Comparison of ENCODE assay signal across 12 cellular contexts in the genomic region with DNA sequence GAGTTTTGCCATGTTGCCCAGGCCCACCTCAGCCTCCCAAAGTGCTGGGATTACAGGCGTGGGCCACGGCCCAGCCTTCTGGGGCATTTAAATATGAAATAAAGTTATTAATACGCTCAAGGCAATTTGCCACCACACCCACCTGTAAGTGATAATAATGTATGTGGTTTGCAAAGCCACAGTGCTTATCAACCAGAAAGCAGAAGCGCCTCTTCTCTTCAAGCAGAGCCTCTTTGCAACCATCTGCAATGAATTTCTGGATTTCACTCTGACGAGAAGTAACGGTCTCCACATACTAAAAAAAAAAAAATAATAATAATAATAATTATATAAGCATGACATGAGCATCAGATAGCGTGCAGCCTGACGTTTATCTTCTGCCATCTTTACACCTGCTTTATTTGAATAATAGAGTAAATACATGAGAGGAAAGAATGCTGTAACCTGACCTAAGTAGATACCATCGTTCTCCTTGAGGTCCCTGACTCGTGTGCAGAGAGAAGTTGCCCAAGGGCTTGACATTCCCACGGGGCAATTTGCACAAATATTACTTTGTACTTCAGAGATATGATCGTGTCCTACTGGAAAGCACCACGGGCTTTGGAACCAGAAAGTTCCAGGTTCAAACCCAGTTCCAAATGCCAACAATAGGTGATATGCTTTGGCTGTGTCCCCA. TPM values are rescaled to one million over a fixed set of nuclear protein-coding genes. Genes with fewer than 3 reads are reported as not detected.
DNase-seq lines count a peak whose midpoint lies in the region; ATAC-seq and TF ChIP-seq lines count a peak whose summit lies in the region.
"Had no signal": no experiment of that assay in that cellular context is flagged by ENCODE, and none has a peak within 500 bp of the region (broad histone marks: within the 10 kb centered on the region; RNA-seq: fewer than 3 reads in every experiment).

No MANE protein-coding gene starts in this region.

- DNase-seq in activated B cell treated with CpG ODN at 0.5 μM for 24 hours (no peak), dedifferentiated amniotic fluid mesenchymal stem cell (ENCODE audit: extremely low spot score) (no peak), C1 segment of cervical spinal cord (lab: John Stamatoyannopoulos, UW) (no peak), hypothalamus (lab: John Stamatoyannopoulos, UW) (no peak)
- DNase-seq in stimulated activated CD4-positive, alpha-beta T cell treated with anti-CD3 and anti-CD28 coated beads, Interleukin-15, amount 100 ng/mL, for 24 hours: no peak
- DNase-seq: activated effector memory CD4-positive, alpha-beta T cell treated with anti-CD3 and anti-CD28 coated beads, Interleukin-2, amount 50 U/mL, for 16 hours; CD8-positive, alpha-beta memory T cell; foreskin keratinocyte; NCI-H187 treated with DMSO at 0.1 percent for 48 hours had no signal

- peaks cover 41% of the 10 kb centered on the region for H3K4me1 Mint-ChIP-seq in activated B cell treated with CpG ODN at 0.5 μM for 24 hours
- H3K4me1 Mint-ChIP-seq: CD8-positive, alpha-beta memory T cell had no signal

- CTCF ChIA-PET in activated B cell treated with CpG ODN at 0.5 μM for 24 hours (lab: Charles Lee): interaction anchor here (1.3 kb wide), 1 partner anchor 86 kb away, joined by 4 read pairs; a partner anchor contains a TSS

- peak; percentile 46 for ATAC-seq in GM18499 (IDR thresholded peaks at IDR 0.05; ENCODE audit: insufficient read depth, unreplicated experiment)
- peak; percentile 69 for ATAC-seq in GM21528 (IDR thresholded peaks at IDR 0.05; ENCODE audit: low FRiP score, unreplicated experiment)
- peak; percentile 84 for ATAC-seq in HG03159 (IDR thresholded peaks at IDR 0.05; ENCODE audit: unreplicated experiment)
- ATAC-seq in activated B cell treated with CpG ODN at 0.5 μM for 24 hours (ENCODE audit: low read depth): peak; percentile 61

- peaks cover 28% of the 10 kb centered on the region for H3K27me3 Mint-ChIP-seq in activated B cell treated with CpG ODN at 0.5 μM for 24 hours

- no peak for TF ChIP-seq CTCF in activated B cell treated with CpG ODN at 0.5 μM for 24 hours (IDR thresholded peaks at IDR 0.05)

- H3K4me3 Mint-ChIP-seq in activated B cell treated with CpG ODN at 0.5 μM for 24 hours: peak overlapping the region; percentile 15
- H3K4me3 Mint-ChIP-seq: CD8-positive, alpha-beta memory T cell had no signal

- intact Hi-C loops in activated B cell treated with CpG ODN at 0.5 μM for 24 hours (cut with micrococcal nuclease): loop anchor here (2.0 to 10.0 kb wide), 3 partner anchors 65 to 559 kb away; a partner anchor contains a TSS

- peaks cover 2% of the 10 kb centered on the region for H3K9me3 Mint-ChIP-seq in activated B cell treated with CpG ODN at 0.5 μM for 24 hours

- peak overlapping the region; percentile 76 for H3K27ac Mint-ChIP-seq in activated B cell treated with CpG ODN at 0.5 μM for 24 hours
- H3K27ac Mint-ChIP-seq: CD8-positive, alpha-beta memory T cell had no signal

- no peaks in the 10 kb centered on the region for H3K36me3 Mint-ChIP-seq in activated B cell treated with CpG ODN at 0.5 μM for 24 hours (ENCODE audit: low read depth)
- H3K36me3 Mint-ChIP-seq: CD8-positive, alpha-beta memory T cell had no signal

- POLR2A ChIA-PET in activated B cell treated with CpG ODN at 0.5 μM for 24 hours (lab: Charles Lee): interaction anchor here (0.7 to 1.8 kb wide), 6 partner anchors 34 to 555 kb away, joined by 3 to 20 read pairs (median 4); a partner anchor contains a TSS

RNA-seq across cellular contexts. Expression of a gene that starts 34.0 kb away (rescaled TPM):
- total RNA-seq in activated B cell treated with CpG ODN at 0.5 μM for 24 hours: 53.7 and 55.9 TPM in 2 replicates
